In genomic region chr14:69713127-69713800, GRCh38 we compare ENCODE assay signal across 9 cellular contexts. TPM values are rescaled to one million over a fixed set of nuclear protein-coding genes. Genes with fewer than 3 reads are reported as not detected.
A peak's percentile ranks its signal among the peaks of the same experiment; 100 is the strongest.
DNase-seq lines count a peak whose midpoint lies in the region; ATAC-seq and TF ChIP-seq lines count a peak whose summit lies in the region.
"Had no signal": no experiment of that assay in that cellular context is flagged by ENCODE, and none has a peak within 500 bp of the region (broad histone marks: within the 10 kb centered on the region; RNA-seq: fewer than 3 reads in every experiment).

No MANE protein-coding gene starts in this region.

- DNase-seq in CD4-positive, alpha-beta T cell, result no peak
- DNase-seq in NCI-H1436 treated with DMSO at 0.1 percent for 48 hours (lab: John Stamatoyannopoulos, UW), result peak; percentile 67
- DNase-seq in activated naive CD8-positive, alpha-beta T cell treated with anti-CD3 and anti-CD28 coated beads, Interleukin-2, amount 10 ng/mL, durations not matched to agents 7 days and 5 days, result no peak
- no peak for DNase-seq in mesothelial cell of epicardium (ENCODE audit: low spot score in 2 of 2, unreplicated experiment in 2 of 2)
- DNase-seq in Ammon's horn (ENCODE audit: low spot score), result no peak
- DNase-seq in T-helper 9 cell, result no peak
- DNase-seq in AG08395 (ENCODE audit: low spot score), result no peak
- no peak for DNase-seq in activated gamma-delta T cell treated with Interleukin-2 at 50 U/mL for 16 hours
- DNase-seq: activated B cell treated with CpG ODN at 0.5 μM for 24 hours had no signal

- CTCF ChIA-PET in CD4-positive, alpha-beta T cell (lab: Charles Lee), result interaction anchor here (0.9 to 1.4 kb wide), 2 partner anchors 105 to 106 kb away, joined by 3 read pairs; no protein-coding TSS in a partner anchor

- H3K27ac Mint-ChIP-seq in CD4-positive, alpha-beta T cell, result peak overlapping the region; percentile 57
- H3K27ac Mint-ChIP-seq in activated naive CD8-positive, alpha-beta T cell treated with anti-CD3 and anti-CD28 coated beads, Interleukin-2, amount 10 ng/mL, durations not matched to agents 7 days and 5 days, result peak overlapping the region; percentile 94
- H3K27ac Mint-ChIP-seq in mesothelial cell of epicardium, result peak overlapping the region; percentile 98

- no peaks in the 10 kb centered on the region for H3K27me3 ChIP-seq in CD4-positive, alpha-beta T cell (ENCODE audit: control insufficient read depth, insufficient read depth, low read length)

- peaks cover 65% of the 10 kb centered on the region for H3K36me3 Mint-ChIP-seq in CD4-positive, alpha-beta T cell (ENCODE audit: low read depth)
- peaks cover 39% of the 10 kb centered on the region for H3K36me3 Mint-ChIP-seq in activated naive CD8-positive, alpha-beta T cell treated with anti-CD3 and anti-CD28 coated beads, Interleukin-2, amount 10 ng/mL, durations not matched to agents 7 days and 5 days
- no peaks in the 10 kb centered on the region for H3K36me3 Mint-ChIP-seq in mesothelial cell of epicardium

- H3K4me3 Mint-ChIP-seq in CD4-positive, alpha-beta T cell, result no peak overlapping the region
- H3K4me3 Mint-ChIP-seq in activated naive CD8-positive, alpha-beta T cell treated with anti-CD3 and anti-CD28 coated beads, Interleukin-2, amount 10 ng/mL, durations not matched to agents 7 days and 5 days, result peak overlapping the region; percentile 67
- H3K4me3 Mint-ChIP-seq in mesothelial cell of epicardium, result peak overlapping the region; percentile 36
- H3K4me3 Mint-ChIP-seq: activated B cell treated with CpG ODN at 0.5 μM for 24 hours had no signal

- intact Hi-C loops in CD4-positive, alpha-beta T cell (cut with DNase I, micrococcal nuclease), result no loop called here

- ATAC-seq in CD4-positive, alpha-beta T cell (ENCODE audit: poor library complexity), result no peak
- ATAC-seq in activated naive CD8-positive, alpha-beta T cell treated with anti-CD3 and anti-CD28 coated beads, Interleukin-2, amount 10 ng/mL, durations not matched to agents 7 days and 5 days (ENCODE audit: low read depth), result no peak

- H3K9me3 ChIP-seq in CD4-positive, alpha-beta T cell (ENCODE audit: control insufficient read depth, low read length), result no peaks in the 10 kb centered on the region

- no peaks in the 10 kb centered on the region for H3K9me3 Mint-ChIP-seq in CD4-positive, alpha-beta T cell
- no peaks in the 10 kb centered on the region for H3K9me3 Mint-ChIP-seq in activated naive CD8-positive, alpha-beta T cell treated with anti-CD3 and anti-CD28 coated beads, Interleukin-2, amount 10 ng/mL, durations not matched to agents 7 days and 5 days
- no peaks in the 10 kb centered on the region for H3K9me3 Mint-ChIP-seq in mesothelial cell of epicardium
- H3K9me3 Mint-ChIP-seq: activated B cell treated with CpG ODN at 0.5 μM for 24 hours had no signal

- H3K27ac ChIP-seq in CD4-positive, alpha-beta T cell (ENCODE audit: low read depth, low read length), result peak overlapping the region; percentile 3

- no peaks in the 10 kb centered on the region for H3K27me3 Mint-ChIP-seq in CD4-positive, alpha-beta T cell
- no peaks in the 10 kb centered on the region for H3K27me3 Mint-ChIP-seq in activated naive CD8-positive, alpha-beta T cell treated with anti-CD3 and anti-CD28 coated beads, Interleukin-2, amount 10 ng/mL, durations not matched to agents 7 days and 5 days
- H3K27me3 Mint-ChIP-seq in mesothelial cell of epicardium (ENCODE audit: low read depth), result no peaks in the 10 kb centered on the region
- H3K27me3 Mint-ChIP-seq: activated B cell treated with CpG ODN at 0.5 μM for 24 hours had no signal

- POLR2A ChIA-PET in CD4-positive, alpha-beta T cell (lab: Charles Lee), result no interaction called here
- POLR2A ChIA-PET in activated naive CD8-positive, alpha-beta T cell treated with anti-CD3 and anti-CD28 coated beads, Interleukin-2, amount 10 ng/mL, durations not matched to agents 7 days and 5 days (lab: Charles Lee), result interaction anchor here (0.6 to 1.5 kb wide), 4 partner anchors 39 to 1828 kb away, joined by 3 to 4 read pairs (median 3); partner anchors contain the start of gene SRSF5

- no peak for TF ChIP-seq CTCF in CD4-positive, alpha-beta T cell (IDR thresholded peaks at IDR 0.05)
- TF ChIP-seq CTCF in mesothelial cell of epicardium (IDR thresholded peaks at IDR 0.05; ENCODE audit: unreplicated experiment), result no peak

- H3K4me1 Mint-ChIP-seq in CD4-positive, alpha-beta T cell (ENCODE audit: low read depth), result peaks cover 34% of the 10 kb centered on the region
- H3K4me1 Mint-ChIP-seq in activated naive CD8-positive, alpha-beta T cell treated with anti-CD3 and anti-CD28 coated beads, Interleukin-2, amount 10 ng/mL, durations not matched to agents 7 days and 5 days, result peaks cover 54% of the 10 kb centered on the region
- peaks cover 64% of the 10 kb centered on the region for H3K4me1 Mint-ChIP-seq in mesothelial cell of epicardium

RNA-seq across cellular contexts. Expression of gene SRSF5, which starts 53.7 kb away (rescaled TPM):
- 1,000 to 10,000 TPM; 1,437 to 1,479 TPM for total RNA-seq in CD4-positive, alpha-beta T cell
- 100 to 1,000 TPM; 565 to 587 TPM for total RNA-seq in activated naive CD8-positive, alpha-beta T cell treated with anti-CD3 and anti-CD28 coated beads, Interleukin-2, amount 10 ng/mL, durations not matched to agents 7 days and 5 days
- total RNA-seq in mesothelial cell of epicardium, result 533 to 567 TPM (median 547 TPM) in 3 replicates
